Comparison of ENCODE assay signal across 7 cellular contexts in genomic region chr5:52409835-52410234, GRCh38.
"Had no signal": no experiment of that assay in that cellular context is flagged by ENCODE, and none has a peak within 500 bp of the region (broad histone marks: within the 10 kb centered on the region; RNA-seq: fewer than 3 reads in every experiment).

No MANE protein-coding gene starts in this region.

- H3K27ac Mint-ChIP-seq: IgD-negative memory B cell had no signal

- H3K4me3 ChIP-seq: K562 had no signal

- H3K4me3 Mint-ChIP-seq: IgD-negative memory B cell had no signal

- DNase-seq: IMR-90, KBM-7, KG1 had no signal

- ATAC-seq: HepG2, K562 had no signal

- H3K27me3 Mint-ChIP-seq: IgD-negative memory B cell had no signal

- H3K27ac ChIP-seq: HL-60 had no signal

- H3K36me3 Mint-ChIP-seq: IgD-negative memory B cell had no signal
